In the genomic region with DNA sequence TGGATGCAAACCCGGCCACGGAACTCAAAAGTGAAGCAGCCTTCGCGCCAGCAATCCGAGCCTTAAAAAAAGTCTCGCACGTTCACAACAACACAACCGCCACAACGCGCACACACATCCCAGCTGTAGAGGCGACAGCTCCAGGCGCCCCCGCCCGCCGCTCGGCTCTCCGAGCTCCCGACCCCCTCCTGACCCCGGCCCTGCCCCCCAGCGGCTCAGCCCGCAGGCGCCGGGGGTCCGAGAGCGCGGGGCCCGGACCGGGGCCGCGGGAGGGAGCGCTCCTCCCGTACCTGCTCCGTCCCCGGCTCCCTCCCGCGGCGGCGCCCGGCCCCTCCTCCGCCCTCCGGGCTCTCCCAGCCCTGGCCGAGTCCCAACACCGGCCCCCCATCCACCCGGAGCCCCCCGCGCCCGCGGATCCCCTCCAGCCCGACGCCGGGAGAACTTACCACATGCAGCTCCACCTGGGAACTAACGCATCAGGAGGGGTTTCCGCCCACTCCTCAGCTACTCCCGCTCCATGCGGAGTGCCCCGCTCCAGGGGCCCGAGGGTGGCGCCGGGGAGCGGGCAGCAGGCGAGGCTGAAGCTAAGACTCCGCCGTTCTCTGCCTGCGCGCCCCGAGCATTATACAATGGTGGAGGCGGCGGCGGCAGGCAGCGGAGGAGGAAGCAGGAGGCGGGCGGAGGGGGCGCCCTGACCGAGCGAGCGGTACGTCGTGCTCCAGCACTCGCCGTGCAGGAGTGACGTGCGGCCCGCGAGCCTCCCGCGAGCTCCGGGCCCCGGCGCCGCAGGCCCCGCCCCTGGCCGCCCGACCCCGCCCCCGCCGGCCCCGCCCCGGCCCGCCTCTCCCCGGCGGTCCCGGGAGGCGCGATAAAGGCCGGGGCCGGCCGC, we compare ENCODE assay signal across 1 cellular context.
TF ChIP-seq lines count a peak whose summit lies in the region.

A gene with protein sequence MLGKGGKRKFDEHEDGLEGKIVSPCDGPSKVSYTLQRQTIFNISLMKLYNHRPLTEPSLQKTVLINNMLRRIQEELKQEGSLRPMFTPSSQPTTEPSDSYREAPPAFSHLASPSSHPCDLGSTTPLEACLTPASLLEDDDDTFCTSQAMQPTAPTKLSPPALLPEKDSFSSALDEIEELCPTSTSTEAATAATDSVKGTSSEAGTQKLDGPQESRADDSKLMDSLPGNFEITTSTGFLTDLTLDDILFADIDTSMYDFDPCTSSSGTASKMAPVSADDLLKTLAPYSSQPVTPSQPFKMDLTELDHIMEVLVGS (minus strand): TSS at position 740 of the 889 bp plus-strand sequence. CDS start 17,042 bp downstream, outside the sequence.

TF ChIP-seq in HepG2, 621 proteins besides CTCF, POLR2A, EP300 and RAD21 (continued from another document and continues in another):
- TF ChIP-seq, protein P1, sequence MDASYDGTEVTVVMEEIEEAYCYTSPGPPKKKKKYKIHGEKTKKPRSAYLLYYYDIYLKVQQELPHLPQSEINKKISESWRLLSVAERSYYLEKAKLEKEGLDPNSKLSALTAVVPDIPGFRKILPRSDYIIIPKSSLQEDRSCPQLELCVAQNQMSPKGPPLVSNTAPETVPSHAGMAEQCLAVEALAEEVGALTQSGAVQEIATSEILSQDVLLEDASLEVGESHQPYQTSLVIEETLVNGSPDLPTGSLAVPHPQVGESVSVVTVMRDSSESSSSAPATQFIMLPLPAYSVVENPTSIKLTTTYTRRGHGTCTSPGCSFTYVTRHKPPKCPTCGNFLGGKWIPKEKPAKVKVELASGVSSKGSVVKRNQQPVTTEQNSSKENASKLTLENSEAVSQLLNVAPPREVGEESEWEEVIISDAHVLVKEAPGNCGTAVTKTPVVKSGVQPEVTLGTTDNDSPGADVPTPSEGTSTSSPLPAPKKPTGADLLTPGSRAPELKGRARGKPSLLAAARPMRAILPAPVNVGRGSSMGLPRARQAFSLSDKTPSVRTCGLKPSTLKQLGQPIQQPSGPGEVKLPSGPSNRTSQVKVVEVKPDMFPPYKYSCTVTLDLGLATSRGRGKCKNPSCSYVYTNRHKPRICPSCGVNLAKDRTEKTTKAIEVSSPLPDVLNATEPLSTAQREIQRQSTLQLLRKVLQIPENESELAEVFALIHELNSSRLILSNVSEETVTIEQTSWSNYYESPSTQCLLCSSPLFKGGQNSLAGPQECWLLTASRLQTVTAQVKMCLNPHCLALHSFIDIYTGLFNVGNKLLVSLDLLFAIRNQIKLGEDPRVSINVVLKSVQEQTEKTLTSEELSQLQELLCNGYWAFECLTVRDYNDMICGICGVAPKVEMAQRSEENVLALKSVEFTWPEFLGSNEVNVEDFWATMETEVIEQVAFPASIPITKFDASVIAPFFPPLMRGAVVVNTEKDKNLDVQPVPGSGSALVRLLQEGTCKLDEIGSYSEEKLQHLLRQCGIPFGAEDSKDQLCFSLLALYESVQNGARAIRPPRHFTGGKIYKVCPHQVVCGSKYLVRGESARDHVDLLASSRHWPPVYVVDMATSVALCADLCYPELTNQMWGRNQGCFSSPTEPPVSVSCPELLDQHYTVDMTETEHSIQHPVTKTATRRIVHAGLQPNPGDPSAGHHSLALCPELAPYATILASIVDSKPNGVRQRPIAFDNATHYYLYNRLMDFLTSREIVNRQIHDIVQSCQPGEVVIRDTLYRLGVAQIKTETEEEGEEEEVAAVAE (CRISPR knock-in tag; IDR thresholded peaks at IDR 0.05; ENCODE audit: borderline replicate concordance) = peak; percentile 41; the same call in 1 of the 2 replicates
- peak; percentile 22; the same call in 1 of the 2 replicates for TF ChIP-seq ZSCAN25 (CRISPR knock-in tag; IDR thresholded peaks at IDR 0.05)
- peak; percentile 87; the same call in 1 of the 2 replicates for TF ChIP-seq EED (CRISPR knock-in tag; IDR thresholded peaks at IDR 0.05)
- TF ChIP-seq, protein P2, sequence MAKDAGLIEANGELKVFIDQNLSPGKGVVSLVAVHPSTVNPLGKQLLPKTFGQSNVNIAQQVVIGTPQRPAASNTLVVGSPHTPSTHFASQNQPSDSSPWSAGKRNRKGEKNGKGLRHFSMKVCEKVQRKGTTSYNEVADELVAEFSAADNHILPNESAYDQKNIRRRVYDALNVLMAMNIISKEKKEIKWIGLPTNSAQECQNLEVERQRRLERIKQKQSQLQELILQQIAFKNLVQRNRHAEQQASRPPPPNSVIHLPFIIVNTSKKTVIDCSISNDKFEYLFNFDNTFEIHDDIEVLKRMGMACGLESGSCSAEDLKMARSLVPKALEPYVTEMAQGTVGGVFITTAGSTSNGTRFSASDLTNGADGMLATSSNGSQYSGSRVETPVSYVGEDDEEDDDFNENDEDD (CRISPR knock-in tag; IDR thresholded peaks at IDR 0.05; ENCODE audit: borderline replicate concordance) = peak; percentile 21; the same call in 1 of the 2 replicates
- TF ChIP-seq ZNF337 (CRISPR knock-in tag; IDR thresholded peaks at IDR 0.05; ENCODE audit: borderline replicate concordance, low read depth) = no peak
- no peak for TF ChIP-seq SMARCE1 (IDR thresholded peaks at IDR 0.05; ENCODE audit: borderline replicate concordance)
- TF ChIP-seq POLR2AphosphoS5 (IDR thresholded peaks at IDR 0.05; ENCODE audit: low read depth, low read length) = peak; percentile 86; the same call in 1 of the 2 replicates
- TF ChIP-seq ZFP90 (CRISPR knock-in tag; IDR thresholded peaks at IDR 0.05; ENCODE audit: borderline replicate concordance) = peak; percentile 32; the same call in 1 of the 2 replicates
- TF ChIP-seq, protein P3, sequence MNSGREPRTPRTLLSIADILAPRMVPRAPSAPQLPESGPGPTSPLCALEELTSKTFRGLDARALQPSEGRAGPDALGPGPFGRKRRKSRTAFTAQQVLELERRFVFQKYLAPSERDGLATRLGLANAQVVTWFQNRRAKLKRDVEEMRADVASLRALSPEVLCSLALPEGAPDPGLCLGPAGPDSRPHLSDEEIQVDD (CRISPR knock-in tag; IDR thresholded peaks at IDR 0.05; ENCODE audit: borderline replicate concordance) = no peak
- peak; percentile 21; the same call in 1 of the 2 replicates for TF ChIP-seq RBAK (CRISPR knock-in tag; IDR thresholded peaks at IDR 0.05)
- peak; percentile 9; the same call in 1 of the 2 replicates for TF ChIP-seq KMT2B (CRISPR knock-in tag; IDR thresholded peaks at IDR 0.05)
- 0 out of 2 replicates have a peak, but pooled peaks have one; percentile 46 for TF ChIP-seq ARID2 (CRISPR knock-in tag; IDR thresholded peaks at IDR 0.05; ENCODE audit: borderline replicate concordance)
- TF ChIP-seq KLF16 (CRISPR knock-in tag; IDR thresholded peaks at IDR 0.05) = 0 out of 4 replicates have a peak, but pooled peaks of 1 of the 2 experiments have one; percentile 25
- TF ChIP-seq POLR2G (IDR thresholded peaks at IDR 0.05; ENCODE audit: low read depth, low read length) = peak; percentile 91
- TF ChIP-seq ZNF441 (CRISPR knock-in tag; IDR thresholded peaks at IDR 0.05; ENCODE audit: borderline replicate concordance) = no peak
- 0 out of 2 replicates have a peak, but pooled peaks have one; percentile 37 for TF ChIP-seq ISL2 (CRISPR knock-in tag; IDR thresholded peaks at IDR 0.05)
- TF ChIP-seq, protein P4, sequence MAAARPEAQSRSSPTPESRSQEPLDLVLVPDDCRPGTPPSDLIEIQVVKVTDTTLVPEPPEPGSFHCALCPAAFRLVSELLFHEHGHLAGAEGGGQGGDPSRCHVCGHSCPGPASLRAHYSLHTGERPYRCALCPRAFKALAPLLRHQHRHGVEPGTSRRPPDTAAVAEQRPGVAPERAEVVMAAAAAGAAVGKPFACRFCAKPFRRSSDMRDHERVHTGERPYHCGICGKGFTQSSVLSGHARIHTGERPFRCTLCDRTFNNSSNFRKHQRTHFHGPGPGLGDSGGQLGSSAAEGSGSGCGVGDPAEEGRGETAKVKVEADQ (CRISPR knock-in tag; IDR thresholded peaks at IDR 0.05; ENCODE audit: borderline replicate concordance) = peak; percentile 76; the same call in 1 of the 2 replicates
- TF ChIP-seq ZNF614 (CRISPR knock-in tag; IDR thresholded peaks at IDR 0.05; ENCODE audit: borderline replicate concordance) = peak; percentile 25; the same call in 1 of the 2 replicates
- TF ChIP-seq ZNF768 (CRISPR knock-in tag; IDR thresholded peaks at IDR 0.05) = no peak
- peak; percentile 83 for TF ChIP-seq PAX8 (CRISPR knock-in tag; IDR thresholded peaks at IDR 0.05; ENCODE audit: borderline replicate concordance)
- peak; percentile 76 for TF ChIP-seq SALL1 (CRISPR knock-in tag; IDR thresholded peaks at IDR 0.05)
- TF ChIP-seq, protein P5, sequence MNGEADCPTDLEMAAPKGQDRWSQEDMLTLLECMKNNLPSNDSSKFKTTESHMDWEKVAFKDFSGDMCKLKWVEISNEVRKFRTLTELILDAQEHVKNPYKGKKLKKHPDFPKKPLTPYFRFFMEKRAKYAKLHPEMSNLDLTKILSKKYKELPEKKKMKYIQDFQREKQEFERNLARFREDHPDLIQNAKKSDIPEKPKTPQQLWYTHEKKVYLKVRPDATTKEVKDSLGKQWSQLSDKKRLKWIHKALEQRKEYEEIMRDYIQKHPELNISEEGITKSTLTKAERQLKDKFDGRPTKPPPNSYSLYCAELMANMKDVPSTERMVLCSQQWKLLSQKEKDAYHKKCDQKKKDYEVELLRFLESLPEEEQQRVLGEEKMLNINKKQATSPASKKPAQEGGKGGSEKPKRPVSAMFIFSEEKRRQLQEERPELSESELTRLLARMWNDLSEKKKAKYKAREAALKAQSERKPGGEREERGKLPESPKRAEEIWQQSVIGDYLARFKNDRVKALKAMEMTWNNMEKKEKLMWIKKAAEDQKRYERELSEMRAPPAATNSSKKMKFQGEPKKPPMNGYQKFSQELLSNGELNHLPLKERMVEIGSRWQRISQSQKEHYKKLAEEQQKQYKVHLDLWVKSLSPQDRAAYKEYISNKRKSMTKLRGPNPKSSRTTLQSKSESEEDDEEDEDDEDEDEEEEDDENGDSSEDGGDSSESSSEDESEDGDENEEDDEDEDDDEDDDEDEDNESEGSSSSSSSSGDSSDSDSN (CRISPR knock-in tag; IDR thresholded peaks at IDR 0.05) = peak; percentile 98
- TF ChIP-seq ZNF782 (CRISPR knock-in tag; IDR thresholded peaks at IDR 0.05; ENCODE audit: borderline replicate concordance) = 0 out of 2 replicates have a peak, but pooled peaks have one; percentile 26
- TF ChIP-seq ARNTL (CRISPR knock-in tag; IDR thresholded peaks at IDR 0.05) = peak; percentile 7; the same call in 1 of the 2 replicates
- peak; percentile 56; the same call in 1 of the 2 replicates for TF ChIP-seq SALL2 (CRISPR knock-in tag; IDR thresholded peaks at IDR 0.05)
- no peak for TF ChIP-seq ZNF839 (CRISPR knock-in tag; IDR thresholded peaks at IDR 0.05; ENCODE audit: borderline replicate concordance)
- TF ChIP-seq KDM5A (IDR thresholded peaks at IDR 0.05; ENCODE audit: borderline replicate concordance, low read length) = peak; percentile 25
- TF ChIP-seq NFE2 (CRISPR knock-in tag; IDR thresholded peaks at IDR 0.05) = 0 out of 2 replicates have a peak, but pooled peaks have one; percentile 13
- 0 out of 2 replicates have a peak, but pooled peaks have one; percentile 78 for TF ChIP-seq ZNF703 (CRISPR knock-in tag; IDR thresholded peaks at IDR 0.05; ENCODE audit: borderline replicate concordance)
- TF ChIP-seq, protein P6, sequence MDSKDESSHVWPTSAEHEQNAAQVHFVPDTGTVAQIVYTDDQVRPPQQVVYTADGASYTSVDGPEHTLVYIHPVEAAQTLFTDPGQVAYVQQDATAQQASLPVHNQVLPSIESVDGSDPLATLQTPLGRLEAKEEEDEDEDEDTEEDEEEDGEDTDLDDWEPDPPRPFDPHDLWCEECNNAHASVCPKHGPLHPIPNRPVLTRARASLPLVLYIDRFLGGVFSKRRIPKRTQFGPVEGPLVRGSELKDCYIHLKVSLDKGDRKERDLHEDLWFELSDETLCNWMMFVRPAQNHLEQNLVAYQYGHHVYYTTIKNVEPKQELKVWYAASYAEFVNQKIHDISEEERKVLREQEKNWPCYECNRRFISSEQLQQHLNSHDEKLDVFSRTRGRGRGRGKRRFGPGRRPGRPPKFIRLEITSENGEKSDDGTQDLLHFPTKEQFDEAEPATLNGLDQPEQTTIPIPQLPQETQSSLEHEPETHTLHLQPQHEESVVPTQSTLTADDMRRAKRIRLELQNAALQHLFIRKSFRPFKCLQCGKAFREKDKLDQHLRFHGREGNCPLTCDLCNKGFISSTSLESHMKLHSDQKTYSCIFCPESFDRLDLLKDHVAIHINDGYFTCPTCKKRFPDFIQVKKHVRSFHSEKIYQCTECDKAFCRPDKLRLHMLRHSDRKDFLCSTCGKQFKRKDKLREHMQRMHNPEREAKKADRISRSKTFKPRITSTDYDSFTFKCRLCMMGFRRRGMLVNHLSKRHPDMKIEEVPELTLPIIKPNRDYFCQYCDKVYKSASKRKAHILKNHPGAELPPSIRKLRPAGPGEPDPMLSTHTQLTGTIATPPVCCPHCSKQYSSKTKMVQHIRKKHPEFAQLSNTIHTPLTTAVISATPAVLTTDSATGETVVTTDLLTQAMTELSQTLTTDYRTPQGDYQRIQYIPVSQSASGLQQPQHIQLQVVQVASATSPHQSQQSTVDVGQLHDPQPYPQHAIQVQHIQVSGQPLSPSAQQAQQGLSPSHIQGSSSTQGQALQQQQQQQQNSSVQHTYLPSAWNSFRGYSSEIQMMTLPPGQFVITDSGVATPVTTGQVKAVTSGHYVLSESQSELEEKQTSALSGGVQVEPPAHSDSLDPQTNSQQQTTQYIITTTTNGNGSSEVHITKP (CRISPR knock-in tag; IDR thresholded peaks at IDR 0.05; ENCODE audit: low read depth) = no peak; the same call in 1 of the 2 replicates
- 0 out of 2 replicates have a peak, but pooled peaks have one; percentile 38 for TF ChIP-seq ZNF790 (CRISPR knock-in tag; IDR thresholded peaks at IDR 0.05; ENCODE audit: borderline replicate concordance)
- TF ChIP-seq ZNF878 (CRISPR knock-in tag; IDR thresholded peaks at IDR 0.05) = peak; percentile 76; the same call in 1 of the 2 replicates
- peak; percentile 71; the same call in 1 of the 2 replicates for TF ChIP-seq ELF4 (CRISPR knock-in tag; IDR thresholded peaks at IDR 0.05; ENCODE audit: borderline replicate concordance)
- TF ChIP-seq, protein P7, sequence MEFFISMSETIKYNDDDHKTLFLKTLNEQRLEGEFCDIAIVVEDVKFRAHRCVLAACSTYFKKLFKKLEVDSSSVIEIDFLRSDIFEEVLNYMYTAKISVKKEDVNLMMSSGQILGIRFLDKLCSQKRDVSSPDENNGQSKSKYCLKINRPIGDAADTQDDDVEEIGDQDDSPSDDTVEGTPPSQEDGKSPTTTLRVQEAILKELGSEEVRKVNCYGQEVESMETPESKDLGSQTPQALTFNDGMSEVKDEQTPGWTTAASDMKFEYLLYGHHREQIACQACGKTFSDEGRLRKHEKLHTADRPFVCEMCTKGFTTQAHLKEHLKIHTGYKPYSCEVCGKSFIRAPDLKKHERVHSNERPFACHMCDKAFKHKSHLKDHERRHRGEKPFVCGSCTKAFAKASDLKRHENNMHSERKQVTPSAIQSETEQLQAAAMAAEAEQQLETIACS (CRISPR knock-in tag; IDR thresholded peaks at IDR 0.05) = no peak
- TF ChIP-seq, protein P8, sequence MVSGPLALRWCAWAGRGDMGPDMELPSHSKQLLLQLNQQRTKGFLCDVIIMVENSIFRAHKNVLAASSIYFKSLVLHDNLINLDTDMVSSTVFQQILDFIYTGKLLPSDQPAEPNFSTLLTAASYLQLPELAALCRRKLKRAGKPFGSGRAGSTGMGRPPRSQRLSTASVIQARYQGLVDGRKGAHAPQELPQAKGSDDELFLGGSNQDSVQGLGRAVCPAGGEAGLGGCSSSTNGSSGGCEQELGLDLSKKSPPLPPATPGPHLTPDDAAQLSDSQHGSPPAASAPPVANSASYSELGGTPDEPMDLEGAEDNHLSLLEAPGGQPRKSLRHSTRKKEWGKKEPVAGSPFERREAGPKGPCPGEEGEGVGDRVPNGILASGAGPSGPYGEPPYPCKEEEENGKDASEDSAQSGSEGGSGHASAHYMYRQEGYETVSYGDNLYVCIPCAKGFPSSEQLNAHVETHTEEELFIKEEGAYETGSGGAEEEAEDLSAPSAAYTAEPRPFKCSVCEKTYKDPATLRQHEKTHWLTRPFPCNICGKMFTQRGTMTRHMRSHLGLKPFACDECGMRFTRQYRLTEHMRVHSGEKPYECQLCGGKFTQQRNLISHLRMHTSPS (CRISPR knock-in tag; IDR thresholded peaks at IDR 0.05; ENCODE audit: low read depth) = no peak; the same call in 1 of the 2 replicates
